In genomic region chrX:46328133-46328532, GRCh38 we compare ENCODE assay signal across 23 cellular contexts.
DNase-seq lines count a peak whose midpoint lies in the region; ATAC-seq, FAIRE-seq and TF ChIP-seq lines count a peak whose summit lies in the region.
"Had no signal": no experiment of that assay in that cellular context is flagged by ENCODE, and none has a peak within 500 bp of the region (broad histone marks: within the 10 kb centered on the region; RNA-seq: fewer than 3 reads in every experiment).

No MANE protein-coding gene starts in this region.

- intact Hi-C loops in adrenal gland (cut with DNase I) = no loop called here

- H3K4me2 ChIP-seq in keratinocyte (ENCODE audit: control insufficient read depth, extremely low read depth, insufficient read depth, low read depth, low read length) = peak overlapping the region; percentile 93

- TF ChIP-seq CTCF in adrenal gland (IDR thresholded peaks at IDR 0.05) = no peak
- TF ChIP-seq CTCF in keratinocyte (optimal IDR thresholded peaks at IDR 0.05 in 1 of 3, IDR thresholded peaks at IDR 0.05 in 1 of 3, conservative IDR thresholded peaks at IDR 0.05 in 1 of 3; ENCODE audit: extremely low read depth in 1 of 3, insufficient read depth in 2 of 3, low read length in 3 of 3) = no peak

- H3K9ac ChIP-seq in HUES6 (ENCODE audit: low read length) = peak overlapping the region; percentile 89
- peak overlapping the region; percentile 93 for H3K9ac ChIP-seq in keratinocyte (ENCODE audit: control insufficient read depth, extremely low read depth, insufficient read depth, low read length)

- H3K27me3 ChIP-seq in HUES6 (ENCODE audit: control insufficient read depth, insufficient read depth, low read length) (no peaks in the 10 kb centered on the region), adrenal gland (peaks cover 31% of the 10 kb centered on the region), keratinocyte (ENCODE audit: control insufficient read depth, extremely low read depth, insufficient read depth, low read length) (no peaks in the 10 kb centered on the region), small intestine (ENCODE audit: control insufficient read depth in 2 of 2, insufficient read depth in 2 of 2, low read length in 2 of 2) (no peaks in the 10 kb centered on the region)
- H3K27me3 ChIP-seq: BE2C, suprapubic skin had no signal

- no peaks in the 10 kb centered on the region for H3K9me1 ChIP-seq in keratinocyte (ENCODE audit: control insufficient read depth, extremely low read depth, insufficient read depth, low read length)

- H3K36me3 ChIP-seq in HUES6 (ENCODE audit: control insufficient read depth, insufficient read depth, low read length) (no peaks in the 10 kb centered on the region), adrenal gland (replicated peaks in 1 of 2) (no peaks in the 10 kb centered on the region), keratinocyte (ENCODE audit: control insufficient read depth in 2 of 2, extremely low read depth in 1 of 2, insufficient read depth in 2 of 2, low read length in 2 of 2) (peaks cover 0 to 5% of the 10 kb centered on the region in 2 experiments), small intestine (ENCODE audit: control insufficient read depth in 2 of 2, insufficient read depth in 2 of 2, low read length in 2 of 2) (no peaks in the 10 kb centered on the region)
- H3K36me3 ChIP-seq: BE2C, gastrocnemius medialis, suprapubic skin had no signal

- DNase-seq in adrenal gland = no peak
- no peak for DNase-seq in keratinocyte (ENCODE audit: low read depth, low spot score)
- DNase-seq in small intestine = no peak
- DNase-seq in inferior parietal cortex (ENCODE audit: extremely low spot score) = no peak
- DNase-seq: activated CD4-positive, alpha-beta T cell treated with anti-CD3 and anti-CD28 coated beads, Interleukin-2, amount 10 ng/mL, durations not matched to agents 7 days and 5 days; activated naive CD4-positive, alpha-beta T cell treated with Interleukin-2 at 50 U/mL for 16 hours; anterior cingulate cortex; BE2C; gastrocnemius medialis; GF-D8; naive thymus-derived CD4-positive, alpha-beta T cell; NCI-H146; NCI-H82; psoas muscle had no signal

- no peak overlapping the region for H2AFZ ChIP-seq in keratinocyte (ENCODE audit: control insufficient read depth, low read length)

- peaks cover 48% of the 10 kb centered on the region for H3K4me1 ChIP-seq in HUES6 (ENCODE audit: control insufficient read depth, insufficient read depth, low read length)
- H3K4me1 ChIP-seq in adrenal gland (replicated peaks in 1 of 2) = peaks cover 8 to 10% of the 10 kb centered on the region in 2 donors
- H3K4me1 ChIP-seq in keratinocyte (ENCODE audit: control insufficient read depth, extremely low read depth, insufficient read depth, low read length) = peaks cover 46% of the 10 kb centered on the region
- peaks cover 0 to 6% of the 10 kb centered on the region in 2 donors for H3K4me1 ChIP-seq in small intestine (ENCODE audit: control insufficient read depth in 2 of 2, insufficient read depth in 1 of 2, low read depth in 1 of 2, low read length in 1 of 2)
- H3K4me1 ChIP-seq: BE2C, gastrocnemius medialis, psoas muscle had no signal

- no peaks in the 10 kb centered on the region for H4K20me1 ChIP-seq in keratinocyte (ENCODE audit: control insufficient read depth, extremely low read depth, insufficient read depth, low read length)

- ATAC-seq in GM18907 (IDR thresholded peaks at IDR 0.05; ENCODE audit: unreplicated experiment) (no peak), GM18517 (IDR thresholded peaks at IDR 0.05; ENCODE audit: unreplicated experiment) (no peak), GM19455 (IDR thresholded peaks at IDR 0.05; ENCODE audit: unreplicated experiment) (no peak)
- ATAC-seq: gastrocnemius medialis; GM12878; naive thymus-derived CD4-positive, alpha-beta T cell; psoas muscle had no signal

- H3K9me3 ChIP-seq in HUES6 (ENCODE audit: control insufficient read depth, insufficient read depth, low read depth, low read length) (peaks cover 6% of the 10 kb centered on the region; the same call in 1 of the 2 replicates), adrenal gland (replicated peaks in 1 of 3) (no peaks in the 10 kb centered on the region), keratinocyte (ENCODE audit: control insufficient read depth, low read depth, low read length) (no peaks in the 10 kb centered on the region), small intestine (ENCODE audit: control insufficient read depth, low read depth) (no peaks in the 10 kb centered on the region)
- H3K9me3 ChIP-seq: BE2C, gastrocnemius medialis, psoas muscle, suprapubic skin had no signal

- H3K79me2 ChIP-seq in keratinocyte (ENCODE audit: control insufficient read depth, insufficient read depth, low read length) = peaks cover 1% of the 10 kb centered on the region

- H3K4me3 ChIP-seq in HUES6 (ENCODE audit: low read depth, low read length) (peak overlapping the region; percentile 31), adrenal gland (no peak overlapping the region), keratinocyte (ENCODE audit: control insufficient read depth in 2 of 3, extremely low read depth in 1 of 3, insufficient read depth in 2 of 3, low read depth in 1 of 3, low read length in 3 of 3) (no peak overlapping the region), small intestine (ENCODE audit: low read depth in 1 of 2, low read length in 2 of 2) (no peak overlapping the region)
- H3K4me3 ChIP-seq: gastrocnemius medialis, GM12878, psoas muscle, suprapubic skin had no signal

- dilution Hi-C loops in keratinocyte (cut with MboI; ENCODE audit: extremely low pct_ligation_motif_present, low sequenced_read_pairs) = no loop called here

- peak overlapping the region; percentile 97 for H3K27ac ChIP-seq in HUES6 (ENCODE audit: low read depth, low read length)
- H3K27ac ChIP-seq in adrenal gland = peak overlapping the region in 3 of 5 donors; percentile 43 to 65 (median 59)
- H3K27ac ChIP-seq in keratinocyte (ENCODE audit: control insufficient read depth, insufficient read depth, low read length) = peak overlapping the region; percentile 98
- H3K27ac ChIP-seq in small intestine (ENCODE audit: low read depth in 1 of 2, low read length in 1 of 2) = peak overlapping the region; percentile 9 to 90
- H3K27ac ChIP-seq: psoas muscle, suprapubic skin had no signal

- TF ChIP-seq POLR2A in adrenal gland (IDR thresholded peaks at IDR 0.05) = no peak

- FAIRE-seq in keratinocyte (lab: Jason Lieb, UNC) (no peak), small intestine (lab: Jason Lieb, UNC) (no peak)
- FAIRE-seq: colon, D721Med, GM12878, TTC549 had no signal

- WGBS in adrenal gland, 4 donors = 50 to 79% (median 79%) methylated on average over 1 of the region's 1 CpG; no CpG with 5 or more reads in 1 of the 4 donors
- 62 to 75% (median 75%) methylated on average over 1 of the region's 1 CpG for WGBS in small intestine, 3 donors
